ENCODE assay signal across 1 cellular context in the genomic region with DNA sequence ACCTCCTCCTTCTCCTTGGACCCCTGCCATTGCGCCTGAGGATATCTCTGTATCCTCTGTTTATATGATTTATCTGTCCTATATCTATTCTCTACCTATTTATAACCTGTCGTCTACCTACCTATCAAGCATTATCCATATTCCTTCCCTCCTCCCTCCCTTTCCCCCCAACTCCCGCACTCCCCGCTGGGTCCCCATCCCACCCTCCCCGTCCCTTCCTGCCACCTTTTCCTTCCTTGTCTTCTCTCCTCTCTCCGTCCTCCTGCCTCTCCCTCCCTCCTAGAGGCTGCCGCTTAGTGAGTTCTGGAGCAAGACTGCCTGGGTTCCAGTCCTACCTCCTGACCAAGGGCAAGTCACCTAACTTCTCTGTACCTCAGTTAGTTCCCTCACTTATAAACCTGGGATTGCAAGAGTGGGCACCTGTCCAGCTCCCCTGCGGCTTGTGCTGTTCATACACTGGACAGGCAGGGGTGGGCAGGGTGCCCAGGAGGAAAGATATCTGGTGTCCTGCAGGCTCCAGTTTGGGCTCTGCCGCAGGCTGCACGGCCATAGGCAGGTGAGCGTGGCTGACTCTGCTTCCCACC.
TF ChIP-seq lines count a peak whose summit lies in the region.

No MANE protein-coding gene starts in this region.

TF ChIP-seq in GM23338, 12 proteins besides CTCF, POLR2A, EP300 and RAD21 (continued from another document):
- TF ChIP-seq, protein P1, sequence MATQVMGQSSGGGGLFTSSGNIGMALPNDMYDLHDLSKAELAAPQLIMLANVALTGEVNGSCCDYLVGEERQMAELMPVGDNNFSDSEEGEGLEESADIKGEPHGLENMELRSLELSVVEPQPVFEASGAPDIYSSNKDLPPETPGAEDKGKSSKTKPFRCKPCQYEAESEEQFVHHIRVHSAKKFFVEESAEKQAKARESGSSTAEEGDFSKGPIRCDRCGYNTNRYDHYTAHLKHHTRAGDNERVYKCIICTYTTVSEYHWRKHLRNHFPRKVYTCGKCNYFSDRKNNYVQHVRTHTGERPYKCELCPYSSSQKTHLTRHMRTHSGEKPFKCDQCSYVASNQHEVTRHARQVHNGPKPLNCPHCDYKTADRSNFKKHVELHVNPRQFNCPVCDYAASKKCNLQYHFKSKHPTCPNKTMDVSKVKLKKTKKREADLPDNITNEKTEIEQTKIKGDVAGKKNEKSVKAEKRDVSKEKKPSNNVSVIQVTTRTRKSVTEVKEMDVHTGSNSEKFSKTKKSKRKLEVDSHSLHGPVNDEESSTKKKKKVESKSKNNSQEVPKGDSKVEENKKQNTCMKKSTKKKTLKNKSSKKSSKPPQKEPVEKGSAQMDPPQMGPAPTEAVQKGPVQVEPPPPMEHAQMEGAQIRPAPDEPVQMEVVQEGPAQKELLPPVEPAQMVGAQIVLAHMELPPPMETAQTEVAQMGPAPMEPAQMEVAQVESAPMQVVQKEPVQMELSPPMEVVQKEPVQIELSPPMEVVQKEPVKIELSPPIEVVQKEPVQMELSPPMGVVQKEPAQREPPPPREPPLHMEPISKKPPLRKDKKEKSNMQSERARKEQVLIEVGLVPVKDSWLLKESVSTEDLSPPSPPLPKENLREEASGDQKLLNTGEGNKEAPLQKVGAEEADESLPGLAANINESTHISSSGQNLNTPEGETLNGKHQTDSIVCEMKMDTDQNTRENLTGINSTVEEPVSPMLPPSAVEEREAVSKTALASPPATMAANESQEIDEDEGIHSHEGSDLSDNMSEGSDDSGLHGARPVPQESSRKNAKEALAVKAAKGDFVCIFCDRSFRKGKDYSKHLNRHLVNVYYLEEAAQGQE (IDR thresholded peaks at IDR 0.05; ENCODE audit: unreplicated experiment), result no peak
- TF ChIP-seq, protein P2, sequence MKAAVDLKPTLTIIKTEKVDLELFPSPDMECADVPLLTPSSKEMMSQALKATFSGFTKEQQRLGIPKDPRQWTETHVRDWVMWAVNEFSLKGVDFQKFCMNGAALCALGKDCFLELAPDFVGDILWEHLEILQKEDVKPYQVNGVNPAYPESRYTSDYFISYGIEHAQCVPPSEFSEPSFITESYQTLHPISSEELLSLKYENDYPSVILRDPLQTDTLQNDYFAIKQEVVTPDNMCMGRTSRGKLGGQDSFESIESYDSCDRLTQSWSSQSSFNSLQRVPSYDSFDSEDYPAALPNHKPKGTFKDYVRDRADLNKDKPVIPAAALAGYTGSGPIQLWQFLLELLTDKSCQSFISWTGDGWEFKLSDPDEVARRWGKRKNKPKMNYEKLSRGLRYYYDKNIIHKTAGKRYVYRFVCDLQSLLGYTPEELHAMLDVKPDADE (IDR thresholded peaks at IDR 0.05), result no peak
- TF ChIP-seq ZNF331 (CRISPR knock-in tag; IDR thresholded peaks at IDR 0.05; ENCODE audit: low read depth), result no peak
- TF ChIP-seq, protein P3, sequence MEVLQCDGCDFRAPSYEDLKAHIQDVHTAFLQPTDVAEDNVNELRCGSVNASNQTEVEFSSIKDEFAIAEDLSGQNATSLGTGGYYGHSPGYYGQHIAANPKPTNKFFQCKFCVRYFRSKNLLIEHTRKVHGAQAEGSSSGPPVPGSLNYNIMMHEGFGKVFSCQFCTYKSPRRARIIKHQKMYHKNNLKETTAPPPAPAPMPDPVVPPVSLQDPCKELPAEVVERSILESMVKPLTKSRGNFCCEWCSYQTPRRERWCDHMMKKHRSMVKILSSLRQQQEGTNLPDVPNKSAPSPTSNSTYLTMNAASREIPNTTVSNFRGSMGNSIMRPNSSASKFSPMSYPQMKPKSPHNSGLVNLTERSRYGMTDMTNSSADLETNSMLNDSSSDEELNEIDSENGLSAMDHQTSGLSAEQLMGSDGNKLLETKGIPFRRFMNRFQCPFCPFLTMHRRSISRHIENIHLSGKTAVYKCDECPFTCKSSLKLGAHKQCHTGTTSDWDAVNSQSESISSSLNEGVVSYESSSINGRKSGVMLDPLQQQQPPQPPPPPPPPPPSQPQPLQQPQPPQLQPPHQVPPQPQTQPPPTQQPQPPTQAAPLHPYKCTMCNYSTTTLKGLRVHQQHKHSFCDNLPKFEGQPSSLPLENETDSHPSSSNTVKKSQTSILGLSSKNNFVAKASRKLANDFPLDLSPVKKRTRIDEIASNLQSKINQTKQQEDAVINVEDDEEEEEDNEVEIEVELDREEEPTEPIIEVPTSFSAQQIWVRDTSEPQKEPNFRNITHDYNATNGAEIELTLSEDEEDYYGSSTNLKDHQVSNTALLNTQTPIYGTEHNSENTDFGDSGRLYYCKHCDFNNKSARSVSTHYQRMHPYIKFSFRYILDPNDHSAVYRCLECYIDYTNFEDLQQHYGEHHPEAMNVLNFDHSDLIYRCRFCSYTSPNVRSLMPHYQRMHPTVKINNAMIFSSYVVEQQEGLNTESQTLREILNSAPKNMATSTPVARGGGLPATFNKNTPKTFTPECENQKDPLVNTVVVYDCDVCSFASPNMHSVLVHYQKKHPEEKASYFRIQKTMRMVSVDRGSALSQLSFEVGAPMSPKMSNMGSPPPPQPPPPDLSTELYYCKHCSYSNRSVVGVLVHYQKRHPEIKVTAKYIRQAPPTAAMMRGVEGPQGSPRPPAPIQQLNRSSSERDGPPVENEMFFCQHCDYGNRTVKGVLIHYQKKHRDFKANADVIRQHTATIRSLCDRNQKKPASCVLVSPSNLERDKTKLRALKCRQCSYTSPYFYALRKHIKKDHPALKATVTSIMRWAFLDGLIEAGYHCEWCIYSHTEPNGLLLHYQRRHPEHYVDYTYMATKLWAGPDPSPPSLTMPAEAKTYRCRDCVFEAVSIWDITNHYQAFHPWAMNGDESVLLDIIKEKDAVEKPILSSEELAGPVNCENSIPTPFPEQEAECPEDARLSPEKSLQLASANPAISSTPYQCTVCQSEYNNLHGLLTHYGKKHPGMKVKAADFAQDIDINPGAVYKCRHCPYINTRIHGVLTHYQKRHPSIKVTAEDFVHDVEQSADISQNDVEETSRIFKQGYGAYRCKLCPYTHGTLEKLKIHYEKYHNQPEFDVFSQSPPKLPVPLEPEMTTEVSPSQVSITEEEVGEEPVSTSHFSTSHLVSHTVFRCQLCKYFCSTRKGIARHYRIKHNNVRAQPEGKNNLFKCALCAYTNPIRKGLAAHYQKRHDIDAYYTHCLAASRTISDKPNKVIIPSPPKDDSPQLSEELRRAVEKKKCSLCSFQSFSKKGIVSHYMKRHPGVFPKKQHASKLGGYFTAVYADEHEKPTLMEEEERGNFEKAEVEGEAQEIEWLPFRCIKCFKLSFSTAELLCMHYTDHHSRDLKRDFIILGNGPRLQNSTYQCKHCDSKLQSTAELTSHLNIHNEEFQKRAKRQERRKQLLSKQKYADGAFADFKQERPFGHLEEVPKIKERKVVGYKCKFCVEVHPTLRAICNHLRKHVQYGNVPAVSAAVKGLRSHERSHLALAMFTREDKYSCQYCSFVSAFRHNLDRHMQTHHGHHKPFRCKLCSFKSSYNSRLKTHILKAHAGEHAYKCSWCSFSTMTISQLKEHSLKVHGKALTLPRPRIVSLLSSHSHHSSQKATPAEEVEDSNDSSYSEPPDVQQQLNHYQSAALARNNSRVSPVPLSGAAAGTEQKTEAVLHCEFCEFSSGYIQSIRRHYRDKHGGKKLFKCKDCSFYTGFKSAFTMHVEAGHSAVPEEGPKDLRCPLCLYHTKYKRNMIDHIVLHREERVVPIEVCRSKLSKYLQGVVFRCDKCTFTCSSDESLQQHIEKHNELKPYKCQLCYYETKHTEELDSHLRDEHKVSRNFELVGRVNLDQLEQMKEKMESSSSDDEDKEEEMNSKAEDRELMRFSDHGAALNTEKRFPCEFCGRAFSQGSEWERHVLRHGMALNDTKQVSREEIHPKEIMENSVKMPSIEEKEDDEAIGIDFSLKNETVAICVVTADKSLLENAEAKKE (CRISPR knock-in tag; IDR thresholded peaks at IDR 0.05), result no peak
- no peak for TF ChIP-seq CREB1 (CRISPR knock-in tag; IDR thresholded peaks at IDR 0.05; ENCODE audit: low read depth)
- TF ChIP-seq POLR2AphosphoS5 (IDR thresholded peaks at IDR 0.05; ENCODE audit: low read depth), result no peak
- no peak for TF ChIP-seq JUNB (IDR thresholded peaks at IDR 0.05; ENCODE audit: unreplicated experiment)
TF ChIP-seq in GM23338: peak in this region for 0.
